In genomic region chr14:75491376-75491978, GRCh38 we compare ENCODE assay signal across 25 cellular contexts. TPM values are rescaled to one million over a fixed set of nuclear protein-coding genes. Genes with fewer than 3 reads are reported as not detected.
"Had no signal": no experiment of that assay in that cellular context is flagged by ENCODE, and none has a peak within 500 bp of the region (broad histone marks: within the 10 kb centered on the region; RNA-seq: fewer than 3 reads in every experiment).

No MANE protein-coding gene starts in this region.

- H3K4me3 Mint-ChIP-seq: mesothelial cell of epicardium; natural killer cell; neural crest cell; stimulated activated effector memory CD8-positive, alpha-beta T cell treated with anti-CD3 and anti-CD28 coated beads, Interleukin-12 subunit alpha, Interleukin-12 subunit beta, amount 100 ng/mL, for 72 hours had no signal

- H3K4me1 Mint-ChIP-seq: neural crest cell had no signal

- H3K79me2 ChIP-seq: parathyroid adenoma had no signal

- H3K9me3 ChIP-seq: gastrocnemius medialis, heart right ventricle, prostate gland, right lobe of liver, stomach, thoracic aorta, transverse colon had no signal

- FAIRE-seq: endometrium, urothelium cell line had no signal

- H2AFZ ChIP-seq: parathyroid adenoma had no signal

- H3K27me3 ChIP-seq: gastrocnemius medialis, heart right ventricle, right lobe of liver, stomach, transverse colon had no signal

- H3K9ac ChIP-seq: parathyroid adenoma had no signal

- H3K27ac ChIP-seq: gastrocnemius medialis, heart right ventricle, parathyroid adenoma, prostate gland, right lobe of liver, stomach, thoracic aorta, transverse colon had no signal

- H3K36me3 ChIP-seq: gastrocnemius medialis, heart right ventricle, prostate gland, right lobe of liver, stomach, thoracic aorta, transverse colon had no signal

- H3K9me3 Mint-ChIP-seq: mesothelial cell of epicardium, natural killer cell had no signal

- ATAC-seq: esophagus mucosa; gastrocnemius medialis; heart right ventricle; left lobe of liver; natural killer cell; right lobe of liver; stimulated activated effector memory CD8-positive, alpha-beta T cell treated with anti-CD3 and anti-CD28 coated beads, Interleukin-12 subunit alpha, Interleukin-12 subunit beta, amount 100 ng/mL, for 72 hours had no signal

- H3K4me3 ChIP-seq: gastrocnemius medialis, heart right ventricle, prostate gland, right lobe of liver, stomach, thoracic aorta, transverse colon had no signal

- H3K27ac Mint-ChIP-seq: mesothelial cell of epicardium; natural killer cell; stimulated activated effector memory CD8-positive, alpha-beta T cell treated with anti-CD3 and anti-CD28 coated beads, Interleukin-12 subunit alpha, Interleukin-12 subunit beta, amount 100 ng/mL, for 72 hours had no signal

- H3K36me3 Mint-ChIP-seq: mesothelial cell of epicardium, natural killer cell had no signal

- DNase-seq: effector memory CD4-positive, alpha-beta T cell; gastrocnemius medialis; heart right ventricle; hypothalamus; islet precursor cell; natural killer cell; right lobe of liver; stimulated activated CD4-positive, alpha-beta T cell treated with anti-CD3 and anti-CD28 coated beads, Interleukin-4, amount 100 ng/mL, for 1 hour; stimulated activated CD8-positive, alpha-beta memory T cell treated with anti-CD3 and anti-CD28 coated beads, Interleukin-4, amount 100 ng/mL, for 48 hours; stomach; substantia nigra; transverse colon had no signal

- H3K4me1 ChIP-seq: prostate gland, right lobe of liver, transverse colon had no signal

RNA-seq across cellular contexts. Expression of gene BATF, which starts 30.8 kb away (rescaled TPM):
- total RNA-seq: fibroblast of villous mesenchyme, myocyte, neural crest cell, renal cortical epithelial cell had no signal
